In the genomic region with DNA sequence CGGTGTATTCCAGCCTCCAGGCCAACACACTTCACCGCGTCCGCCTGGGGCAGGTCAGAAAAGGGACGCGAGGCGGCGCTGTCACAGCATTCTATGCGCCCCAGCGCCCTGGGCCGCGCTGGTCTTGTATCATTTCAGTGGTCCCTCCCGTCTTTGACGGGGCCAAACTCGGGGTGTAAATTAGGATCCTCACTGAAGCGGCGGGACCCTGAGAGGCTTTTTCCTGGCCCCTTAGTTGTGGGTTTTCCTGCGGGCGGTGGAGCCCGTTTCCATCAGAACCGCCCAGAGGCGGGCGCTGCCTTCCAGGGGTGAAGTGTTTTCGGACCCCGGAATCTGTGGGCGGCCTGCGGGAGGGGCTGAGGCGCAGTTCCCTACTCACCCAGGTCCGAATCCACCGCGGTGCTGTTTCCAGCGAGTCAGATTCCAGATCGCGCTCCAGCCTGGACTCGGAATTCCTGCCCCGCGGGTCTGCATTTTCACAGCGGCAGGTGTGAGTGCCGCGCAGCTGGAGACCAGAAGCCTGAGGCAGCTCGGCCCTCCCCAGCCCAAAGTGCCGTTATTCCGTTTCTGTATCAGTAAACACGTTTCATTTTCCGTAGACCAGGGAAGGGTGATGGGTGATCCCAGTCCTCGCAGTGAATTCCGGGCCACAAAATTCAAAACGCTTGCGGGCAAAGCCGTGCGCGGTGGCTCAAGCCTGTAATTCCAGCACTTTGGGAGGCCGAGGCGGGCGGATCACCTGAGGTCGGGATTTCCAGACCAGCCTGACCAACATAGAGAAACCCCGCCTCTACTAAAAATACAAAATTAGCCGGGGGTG, we compare ENCODE assay signal across 8 cellular contexts. TPM values are rescaled to one million over a fixed set of nuclear protein-coding genes. Genes with fewer than 3 reads are reported as not detected.
A peak's percentile ranks its signal among the peaks of the same experiment; 100 is the strongest.
DNase-seq lines count a peak whose midpoint lies in the region; ATAC-seq, FAIRE-seq and TF ChIP-seq lines count a peak whose summit lies in the region.

No MANE protein-coding gene starts in this region.

- H4K20me1 ChIP-seq in neural cell (ENCODE audit: insufficient read depth), result no peaks in the 10 kb centered on the region

- H3K4me1 ChIP-seq in RWPE2 (ENCODE audit: insufficient read depth, poor library complexity, severe bottlenecking), result peaks cover 15% of the 10 kb centered on the region

- peak; percentile 64 for ATAC-seq in RWPE2 (ENCODE audit: low read depth)
- peak; percentile 65 for ATAC-seq in stimulated activated naive CD8-positive, alpha-beta T cell treated with anti-CD3 and anti-CD28 coated beads, Interleukin-15, amount 100 ng/mL, for 72 hours

- TF ChIP-seq CTCF in RWPE2 (IDR thresholded peaks at IDR 0.05; ENCODE audit: poor library complexity, severe bottlenecking) (peak; percentile 91), neural cell (IDR thresholded peaks at IDR 0.05; ENCODE audit: poor library complexity, severe bottlenecking) (peak; percentile 76)

- TF ChIP-seq RAD21 in neural cell (conservative IDR thresholded peaks at IDR 0.05), result peak; percentile 59

- H3K9me3 ChIP-seq in RWPE2 (ENCODE audit: severe bottlenecking), result no peaks in the 10 kb centered on the region
- no peaks in the 10 kb centered on the region for H3K9me3 ChIP-seq in neural cell (ENCODE audit: low read length)

- H3K4me2 ChIP-seq in neural cell (ENCODE audit: low read length), result peak overlapping the region; percentile 59

- no peaks in the 10 kb centered on the region for H3K9me3 Mint-ChIP-seq in stimulated activated naive CD8-positive, alpha-beta T cell treated with anti-CD3 and anti-CD28 coated beads, Interleukin-15, amount 100 ng/mL, for 72 hours

- peak overlapping the region; percentile 79 to 80 for H3K4me3 Mint-ChIP-seq in stimulated activated naive CD8-positive, alpha-beta T cell treated with anti-CD3 and anti-CD28 coated beads, Interleukin-15, amount 100 ng/mL, for 72 hours

- H3K27ac ChIP-seq in RWPE2 (ENCODE audit: poor library complexity, severe bottlenecking), result peak overlapping the region; percentile 56
- H3K27ac ChIP-seq in neural cell (ENCODE audit: low read length), result no peak overlapping the region

- H3K27ac Mint-ChIP-seq in stimulated activated naive CD8-positive, alpha-beta T cell treated with anti-CD3 and anti-CD28 coated beads, Interleukin-15, amount 100 ng/mL, for 72 hours, result peak overlapping the region; percentile 97

- peaks cover 67% of the 10 kb centered on the region for H3K4me1 Mint-ChIP-seq in stimulated activated naive CD8-positive, alpha-beta T cell treated with anti-CD3 and anti-CD28 coated beads, Interleukin-15, amount 100 ng/mL, for 72 hours

- no peaks in the 10 kb centered on the region for H3K27me3 Mint-ChIP-seq in stimulated activated naive CD8-positive, alpha-beta T cell treated with anti-CD3 and anti-CD28 coated beads, Interleukin-15, amount 100 ng/mL, for 72 hours

- H3K36me3 ChIP-seq in RWPE2 (ENCODE audit: low read depth), result no peaks in the 10 kb centered on the region
- H3K36me3 ChIP-seq in neural cell (ENCODE audit: insufficient read depth, low read length), result no peaks in the 10 kb centered on the region

- no peaks in the 10 kb centered on the region for H3K27me3 ChIP-seq in RWPE2 (ENCODE audit: insufficient read depth, poor library complexity, severe bottlenecking)
- peaks cover 59% of the 10 kb centered on the region for H3K27me3 ChIP-seq in neural cell (ENCODE audit: insufficient read depth, low read depth, low read length)

- TF ChIP-seq EP300 in neural cell (conservative IDR thresholded peaks at IDR 0.05; ENCODE audit: poor library complexity, severe bottlenecking), result no peak

- no peak overlapping the region for H2AFZ ChIP-seq in neural cell (ENCODE audit: low read depth, low read length)

- DNase-seq in AG08396 (ENCODE audit: low spot score) (peak; percentile 59), GM18507 (ENCODE audit: extremely low spot score, insufficient read length, low read depth) (no peak), HuH-7 (ENCODE audit: low spot score) (peak; percentile 66), RWPE2 (ENCODE audit: low spot score) (no peak), fibroblast of the conjunctiva (ENCODE audit: low read depth) (peak; percentile 52)
- peak; percentile 75 for DNase-seq in activated effector memory CD4-positive, alpha-beta T cell treated with Interleukin-2 at 50 U/mL for 16 hours
- peak; percentile 75 to 83 for DNase-seq in stimulated activated naive CD8-positive, alpha-beta T cell treated with anti-CD3 and anti-CD28 coated beads, Interleukin-15, amount 100 ng/mL, for 72 hours

- no peaks in the 10 kb centered on the region for H3K9me2 ChIP-seq in neural cell (ENCODE audit: insufficient read depth, low read length)

- peak overlapping the region; percentile 51 for H3K4me3 ChIP-seq in RWPE2 (ENCODE audit: severe bottlenecking)
- H3K4me3 ChIP-seq in neural cell (ENCODE audit: low read length), result peak overlapping the region; percentile 65

- peak overlapping the region; percentile 45 for H3K9ac ChIP-seq in neural cell (ENCODE audit: low read length)

- FAIRE-seq in GM18507 (lab: Jason Lieb, UNC), result peak; percentile 67

- H3F3A ChIP-seq in neural cell (ENCODE audit: insufficient read depth, low read length, poor library complexity, severe bottlenecking), result no peaks in the 10 kb centered on the region

- no peaks in the 10 kb centered on the region for H3K79me2 ChIP-seq in neural cell (replicated peaks; ENCODE audit: insufficient read depth, low read length)

TF ChIP-seq in neural cell, 6 proteins besides CTCF, POLR2A, EP300 and RAD21:
- no peak for TF ChIP-seq EZH2 (IDR thresholded peaks at IDR 0.05; ENCODE audit: borderline replicate concordance, insufficient read depth, low read length, poor library complexity, severe bottlenecking)
- peak; percentile 20 for TF ChIP-seq MXI1 (conservative IDR thresholded peaks at IDR 0.05; ENCODE audit: poor library complexity, severe bottlenecking)
- peak; percentile 7 for TF ChIP-seq POLR2AphosphoS5 (IDR thresholded peaks at IDR 0.05)
- TF ChIP-seq TAF1 (IDR thresholded peaks at IDR 0.05; ENCODE audit: low read depth), result no peak
- TF ChIP-seq, protein P1, sequence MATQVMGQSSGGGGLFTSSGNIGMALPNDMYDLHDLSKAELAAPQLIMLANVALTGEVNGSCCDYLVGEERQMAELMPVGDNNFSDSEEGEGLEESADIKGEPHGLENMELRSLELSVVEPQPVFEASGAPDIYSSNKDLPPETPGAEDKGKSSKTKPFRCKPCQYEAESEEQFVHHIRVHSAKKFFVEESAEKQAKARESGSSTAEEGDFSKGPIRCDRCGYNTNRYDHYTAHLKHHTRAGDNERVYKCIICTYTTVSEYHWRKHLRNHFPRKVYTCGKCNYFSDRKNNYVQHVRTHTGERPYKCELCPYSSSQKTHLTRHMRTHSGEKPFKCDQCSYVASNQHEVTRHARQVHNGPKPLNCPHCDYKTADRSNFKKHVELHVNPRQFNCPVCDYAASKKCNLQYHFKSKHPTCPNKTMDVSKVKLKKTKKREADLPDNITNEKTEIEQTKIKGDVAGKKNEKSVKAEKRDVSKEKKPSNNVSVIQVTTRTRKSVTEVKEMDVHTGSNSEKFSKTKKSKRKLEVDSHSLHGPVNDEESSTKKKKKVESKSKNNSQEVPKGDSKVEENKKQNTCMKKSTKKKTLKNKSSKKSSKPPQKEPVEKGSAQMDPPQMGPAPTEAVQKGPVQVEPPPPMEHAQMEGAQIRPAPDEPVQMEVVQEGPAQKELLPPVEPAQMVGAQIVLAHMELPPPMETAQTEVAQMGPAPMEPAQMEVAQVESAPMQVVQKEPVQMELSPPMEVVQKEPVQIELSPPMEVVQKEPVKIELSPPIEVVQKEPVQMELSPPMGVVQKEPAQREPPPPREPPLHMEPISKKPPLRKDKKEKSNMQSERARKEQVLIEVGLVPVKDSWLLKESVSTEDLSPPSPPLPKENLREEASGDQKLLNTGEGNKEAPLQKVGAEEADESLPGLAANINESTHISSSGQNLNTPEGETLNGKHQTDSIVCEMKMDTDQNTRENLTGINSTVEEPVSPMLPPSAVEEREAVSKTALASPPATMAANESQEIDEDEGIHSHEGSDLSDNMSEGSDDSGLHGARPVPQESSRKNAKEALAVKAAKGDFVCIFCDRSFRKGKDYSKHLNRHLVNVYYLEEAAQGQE (IDR thresholded peaks at IDR 0.05; ENCODE audit: borderline replicate concordance), result peak; percentile 23
- TF ChIP-seq SMC3 (conservative IDR thresholded peaks at IDR 0.05; ENCODE audit: poor library complexity), result peak; percentile 64

RNA-seq across cellular contexts. Expression of a gene that starts 3.9 kb away (rescaled TPM):
- polyA plus RNA-seq in neural cell, result 0.14 TPM in 1 of 2 replicates, not detected in the other
- polyA minus RNA-seq in neural cell, result not detected in 2 replicates

RNA-seq across cellular contexts. Expression of a gene that starts 34.7 kb away (rescaled TPM):
- not detected in 2 replicates for polyA plus RNA-seq in neural cell
- not detected in 2 replicates for polyA minus RNA-seq in neural cell

RNA-seq across cellular contexts. Expression of a gene that starts 47.7 kb away (rescaled TPM):
- 313 and 371 TPM in 2 replicates for polyA plus RNA-seq in neural cell
- polyA minus RNA-seq in neural cell, result 421 and 435 TPM in 2 replicates

RNA-seq across cellular contexts. Expression of a gene that starts 52.3 kb away (rescaled TPM):
- 56.7 and 76.7 TPM in 2 replicates for polyA plus RNA-seq in neural cell
- polyA minus RNA-seq in neural cell, result 41.6 and 46.1 TPM in 2 replicates

RNA-seq across cellular contexts. Expression of a gene that starts 53.3 kb away (rescaled TPM):
- polyA plus RNA-seq in neural cell, result 88.7 and 92.8 TPM in 2 replicates
- 38.9 and 40.4 TPM in 2 replicates for polyA minus RNA-seq in neural cell

Comparison
In these comparisons a context has a peak if more than half of its experiments do, and no peak if none do; other contexts are left out.
1. DNase-seq: peak in AG08396 (single experiment), HuH-7 (single experiment), activated effector memory CD4-positive, alpha-beta T cell treated with Interleukin-2 at 50 U/mL for 16 hours (single experiment), fibroblast of the conjunctiva (single experiment) and stimulated activated naive CD8-positive, alpha-beta T cell treated with anti-CD3 and anti-CD28 coated beads, Interleukin-15, amount 100 ng/mL, for 72 hours (2 of 2); none in GM18507 (single experiment) and RWPE2 (single experiment).